ENCODE assay signal across 8 cellular contexts in genomic region chr2:84781942-84782716, GRCh38.
DNase-seq lines count a peak whose midpoint lies in the region; ATAC-seq, FAIRE-seq and TF ChIP-seq lines count a peak whose summit lies in the region.
"Had no signal": no experiment of that assay in that cellular context is flagged by ENCODE, and none has a peak within 500 bp of the region (broad histone marks: within the 10 kb centered on the region; RNA-seq: fewer than 3 reads in every experiment).

No MANE protein-coding gene starts in this region.

- TF ChIP-seq EP300 in upper lobe of left lung (IDR thresholded peaks at IDR 0.05), result no peak

- H3K36me3 ChIP-seq in upper lobe of left lung, result no peaks in the 10 kb centered on the region
- no peaks in the 10 kb centered on the region for H3K36me3 ChIP-seq in kidney (ENCODE audit: control insufficient read depth in 1 of 2, insufficient read depth in 2 of 2, low read length in 2 of 2)
- no peaks in the 10 kb centered on the region for H3K36me3 ChIP-seq in tibial artery
- H3K36me3 ChIP-seq: SJSA1 had no signal

- intact Hi-C loops in activated CD4-positive, alpha-beta memory T cell treated with anti-CD3 and anti-CD28 coated beads for 36 hours (cut with micrococcal nuclease), result loop anchor here (1.0 to 2.0 kb wide), 5 partner anchors 35 to 143 kb away; partner anchors contain the start of gene TRABD2A
- intact Hi-C loops in left colon (cut with DNase I, micrococcal nuclease) (no loop called here), kidney (cut with DNase I) (no loop called here), tibial artery (cut with DNase I; ENCODE audit: low total_unique reads) (no loop called here)

- ATAC-seq in GM21367 (IDR thresholded peaks at IDR 0.05; ENCODE audit: unreplicated experiment) (peak; percentile 93), HG03460 (IDR thresholded peaks at IDR 0.05; ENCODE audit: unreplicated experiment) (peak; percentile 77), left colon (peak; percentile 99), upper lobe of left lung (ENCODE audit: low FRiP score in 2 of 2) (peak; percentile 40 to 60)

- WGBS in upper lobe of left lung, 2 donors, result 33 to 60% methylated on average over 3 of the region's 3 CpGs

- H3K27ac ChIP-seq in upper lobe of left lung (peak overlapping the region in 3 of 4 donors; percentile 27 to 59 (median 27)), kidney (ENCODE audit: low read depth in 2 of 2, low read length in 2 of 2) (no peak overlapping the region), tibial artery (no peak overlapping the region)
- H3K27ac ChIP-seq: SJSA1 had no signal

- H3K4me3 Mint-ChIP-seq in activated CD4-positive, alpha-beta memory T cell treated with anti-CD3 and anti-CD28 coated beads for 36 hours, result no peak overlapping the region

- no peak overlapping the region for H3K9ac ChIP-seq in kidney (ENCODE audit: low read length in 2 of 2)

- DNase-seq in activated CD4-positive, alpha-beta memory T cell treated with anti-CD3 and anti-CD28 coated beads for 36 hours, result peak; percentile 75
- peak; percentile 77 to 88 for DNase-seq in left colon
- peak in 1 of 2 donors; percentile 46 for DNase-seq in upper lobe of left lung
- no peak for DNase-seq in kidney
- no peak for DNase-seq in tibial artery

- no peak for FAIRE-seq in kidney (lab: Jason Lieb, UNC)

- peaks cover 0 to 13% (median 3%) of the 10 kb centered on the region in 4 donors for H3K4me1 ChIP-seq in upper lobe of left lung
- no peaks in the 10 kb centered on the region for H3K4me1 ChIP-seq in kidney (ENCODE audit: control insufficient read depth in 1 of 2, insufficient read depth in 1 of 2, low read depth in 1 of 2, low read length in 2 of 2)
- H3K4me1 ChIP-seq in tibial artery, result no peaks in the 10 kb centered on the region
- H3K4me1 ChIP-seq: SJSA1 had no signal

- H3K27me3 Mint-ChIP-seq in activated CD4-positive, alpha-beta memory T cell treated with anti-CD3 and anti-CD28 coated beads for 36 hours, result no peaks in the 10 kb centered on the region

- TF ChIP-seq CTCF in upper lobe of left lung (IDR thresholded peaks at IDR 0.05), result no peak
- TF ChIP-seq CTCF in kidney (IDR thresholded peaks at IDR 0.05; ENCODE audit: borderline replicate concordance, extremely low read depth, insufficient read depth), result no peak
- TF ChIP-seq CTCF in tibial artery (IDR thresholded peaks at IDR 0.05), result no peak

- H3K27me3 ChIP-seq in upper lobe of left lung (no peaks in the 10 kb centered on the region), tibial artery (no peaks in the 10 kb centered on the region)
- H3K27me3 ChIP-seq: SJSA1 had no signal

- H3K4me1 Mint-ChIP-seq in activated CD4-positive, alpha-beta memory T cell treated with anti-CD3 and anti-CD28 coated beads for 36 hours (ENCODE audit: low read depth), result peaks cover 72% of the 10 kb centered on the region

- CTCF ChIA-PET in activated CD4-positive, alpha-beta memory T cell treated with anti-CD3 and anti-CD28 coated beads for 36 hours (lab: Charles Lee), result interaction anchor here (1.2 kb wide), 1 partner anchor 144 kb away, joined by 6 read pairs; no protein-coding TSS in a partner anchor

- TF ChIP-seq POLR2A in upper lobe of left lung (IDR thresholded peaks at IDR 0.05), result no peak

- H3K9me3 ChIP-seq in upper lobe of left lung (no peaks in the 10 kb centered on the region), kidney (ENCODE audit: control insufficient read depth in 1 of 2, low read length in 2 of 2) (no peaks in the 10 kb centered on the region), tibial artery (no peaks in the 10 kb centered on the region)
- H3K9me3 ChIP-seq: SJSA1 had no signal

- H3K4me3 ChIP-seq in upper lobe of left lung, result no peak overlapping the region
- no peak overlapping the region for H3K4me3 ChIP-seq in kidney (ENCODE audit: low read length in 2 of 2)
- no peak overlapping the region for H3K4me3 ChIP-seq in tibial artery
- H3K4me3 ChIP-seq: SJSA1 had no signal

- H3K27ac Mint-ChIP-seq in activated CD4-positive, alpha-beta memory T cell treated with anti-CD3 and anti-CD28 coated beads for 36 hours, result peak overlapping the region; percentile 80

- POLR2A ChIA-PET in activated CD4-positive, alpha-beta memory T cell treated with anti-CD3 and anti-CD28 coated beads for 36 hours (lab: Charles Lee), result no interaction called here

- H3K9me3 Mint-ChIP-seq in activated CD4-positive, alpha-beta memory T cell treated with anti-CD3 and anti-CD28 coated beads for 36 hours, result peaks cover 4% of the 10 kb centered on the region

- peaks cover 3% of the 10 kb centered on the region for H3K36me3 Mint-ChIP-seq in activated CD4-positive, alpha-beta memory T cell treated with anti-CD3 and anti-CD28 coated beads for 36 hours

Comparison
In these comparisons a context has a peak if more than half of its experiments do, and no peak if none do; other contexts are left out.
1. DNase-seq: peak in activated CD4-positive, alpha-beta memory T cell treated with anti-CD3 and anti-CD28 coated beads for 36 hours (single experiment) and left colon (2 of 2); none in kidney (single experiment) and tibial artery (0 of 2).
2. H3K27ac ChIP-seq: peak in upper lobe of left lung (3 of 4); none in kidney (0 of 2) and tibial artery (0 of 2).
3. Peak in every context shown above with its lines, with median percentiles within 50 percentile points of each other: ATAC-seq.